Comparison of ENCODE assay signal across 20 cellular contexts in the genomic region with DNA sequence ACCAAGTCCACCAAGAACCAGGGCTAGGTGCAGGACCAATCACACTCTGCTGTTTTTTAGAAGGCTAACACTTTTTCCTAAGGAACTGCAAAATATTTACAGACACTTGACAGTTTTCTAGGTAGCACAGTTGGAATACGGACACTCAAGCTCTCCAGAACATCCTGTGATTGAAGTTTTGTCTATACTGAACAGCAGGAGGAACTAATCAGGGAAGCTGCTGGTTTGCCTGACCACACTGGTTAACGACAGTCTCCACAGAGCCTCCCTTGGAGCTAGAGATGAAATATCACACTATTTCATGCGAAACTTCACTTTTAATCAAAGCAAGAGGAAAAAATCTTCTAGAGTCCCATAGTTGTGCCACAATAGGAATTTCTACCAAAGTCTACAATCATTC.
DNase-seq lines count a peak whose midpoint lies in the region; ATAC-seq and TF ChIP-seq lines count a peak whose summit lies in the region.
"Had no signal": no experiment of that assay in that cellular context is flagged by ENCODE, and none has a peak within 500 bp of the region (broad histone marks: within the 10 kb centered on the region; RNA-seq: fewer than 3 reads in every experiment).

No MANE protein-coding gene starts in this region.

- no peak for ATAC-seq in HG03175 (IDR thresholded peaks at IDR 0.05; ENCODE audit: unreplicated experiment)
- no peak for ATAC-seq in HG02588 (IDR thresholded peaks at IDR 0.05; ENCODE audit: unreplicated experiment)
- ATAC-seq: activated T-cell treated with anti-CD3 and anti-CD28 coated beads, Interleukin-2, amount 50 U/mL, for 4 hours; left ventricle myocardium superior; Right ventricle myocardium inferior had no signal

- H3K4me3 Mint-ChIP-seq in nephron progenitor cell: no peak overlapping the region
- H3K4me3 Mint-ChIP-seq: activated naive CD8-positive, alpha-beta T cell treated with anti-CD3 and anti-CD28 coated beads for 36 hours; activated T-cell treated with anti-CD3 and anti-CD28 coated beads, Interleukin-2, amount 50 U/mL, for 4 hours; stimulated activated naive CD8-positive, alpha-beta T cell treated with anti-CD3 and anti-CD28 coated beads, Interleukin-15, Interleukin-2, amounts not matched to agents 100 ng/mL and 50 ng/mL, for 24 hours had no signal

- no peak for TF ChIP-seq CTCF in C4-2B (conservative IDR thresholded peaks at IDR 0.05)
- TF ChIP-seq CTCF in LNCaP clone FGC (IDR thresholded peaks at IDR 0.05; ENCODE audit: control insufficient read depth, extremely low read depth, insufficient read depth): no peak
- no peak for TF ChIP-seq CTCF in VCaP (conservative IDR thresholded peaks at IDR 0.05)
- no peak for TF ChIP-seq CTCF in nephron progenitor cell (IDR thresholded peaks at IDR 0.05)

- no peak overlapping the region for H3K4me3 ChIP-seq in LNCaP clone FGC (ENCODE audit: low read depth, low read length)
- H3K4me3 ChIP-seq: vagina had no signal

- peaks cover 8% of the 10 kb centered on the region for H3K36me3 Mint-ChIP-seq in nephron progenitor cell (ENCODE audit: low read depth)
- H3K36me3 Mint-ChIP-seq: activated naive CD8-positive, alpha-beta T cell treated with anti-CD3 and anti-CD28 coated beads for 36 hours had no signal

- H3K27me3 Mint-ChIP-seq in nephron progenitor cell (ENCODE audit: low read depth, poor library complexity): no peaks in the 10 kb centered on the region
- H3K27me3 Mint-ChIP-seq: activated naive CD8-positive, alpha-beta T cell treated with anti-CD3 and anti-CD28 coated beads for 36 hours had no signal

- H3K9me3 Mint-ChIP-seq in nephron progenitor cell: peaks cover 8% of the 10 kb centered on the region
- H3K9me3 Mint-ChIP-seq: stimulated activated naive CD8-positive, alpha-beta T cell treated with anti-CD3 and anti-CD28 coated beads, Interleukin-15, Interleukin-2, amounts not matched to agents 100 ng/mL and 50 ng/mL, for 24 hours had no signal

- H3K27ac ChIP-seq in C4-2B (peak overlapping the region; percentile 92; the same call in 1 of the 2 replicates), VCaP (peak overlapping the region; percentile 97)

- peaks cover 85% of the 10 kb centered on the region for H3K4me1 Mint-ChIP-seq in nephron progenitor cell

- DNase-seq in LNCaP clone FGC (ENCODE audit: low read depth) (peak; percentile 72), nephron progenitor cell (no peak), NCI-H187 treated with DMSO at 0.1 percent for 48 hours (lab: John Stamatoyannopoulos, UW) (no peak), mucosa of gallbladder (ENCODE audit: low spot score) (no peak)
- DNase-seq: activated naive CD8-positive, alpha-beta T cell treated with anti-CD3 and anti-CD28 coated beads for 36 hours; activated T-cell treated with anti-CD3 and anti-CD28 coated beads, Interleukin-2, amount 50 U/mL, for 4 hours; AML-193; DMS153; effector CD8-positive, alpha-beta T cell; foreskin fibroblast; left ventricle myocardium superior; NCI-H2107; T-helper 9 cell had no signal

- H3K27ac Mint-ChIP-seq in nephron progenitor cell: peak overlapping the region; percentile 81
- H3K27ac Mint-ChIP-seq: activated naive CD8-positive, alpha-beta T cell treated with anti-CD3 and anti-CD28 coated beads for 36 hours; stimulated activated naive CD8-positive, alpha-beta T cell treated with anti-CD3 and anti-CD28 coated beads, Interleukin-15, Interleukin-2, amounts not matched to agents 100 ng/mL and 50 ng/mL, for 24 hours had no signal
